ENCODE assay signal across 10 cellular contexts in the genomic region with DNA sequence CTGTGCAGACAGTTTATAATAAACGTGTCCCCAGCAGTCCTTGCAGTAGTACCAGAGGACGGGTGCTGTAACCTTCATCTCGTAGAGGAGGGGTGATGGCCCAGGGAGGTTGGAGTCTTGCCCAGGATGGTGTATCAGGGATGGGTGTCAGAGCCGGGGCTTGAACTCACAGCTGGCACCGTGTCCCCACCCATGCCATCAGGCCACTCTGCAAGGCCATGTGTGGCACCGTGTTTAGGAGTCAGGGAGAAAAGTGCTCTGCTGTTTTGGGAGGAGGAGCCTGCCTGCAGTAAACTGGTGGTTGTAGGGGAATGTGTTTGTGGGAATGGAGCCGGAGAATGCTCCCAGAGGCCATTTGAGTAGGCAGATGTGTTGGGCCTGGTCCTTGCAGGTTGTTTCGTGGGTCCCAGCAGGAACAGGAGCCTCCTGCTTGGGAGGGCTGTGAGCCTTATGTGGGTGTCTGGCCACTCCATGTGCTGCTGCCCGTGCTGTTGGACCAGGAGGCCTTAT. TPM values are rescaled to one million over a fixed set of nuclear protein-coding genes. Genes with fewer than 3 reads are reported as not detected.
DNase-seq lines count a peak whose midpoint lies in the region; ATAC-seq and TF ChIP-seq lines count a peak whose summit lies in the region.
"Had no signal": no experiment of that assay in that cellular context is flagged by ENCODE, and none has a peak within 500 bp of the region (broad histone marks: within the 10 kb centered on the region; RNA-seq: fewer than 3 reads in every experiment).

No MANE protein-coding gene starts in this region.

- H3K4me3 ChIP-seq in heart left ventricle (peak overlapping the region in 9 of 12 donors; percentile 43 to 74 (median 64)), adipocyte (ENCODE audit: low read length) (peak overlapping the region; percentile 87)

- H3K4me1 ChIP-seq in heart left ventricle = peaks cover 0 to 51% (median 13%) of the 10 kb centered on the region in 12 donors
- peaks cover 28% of the 10 kb centered on the region for H3K4me1 ChIP-seq in adipocyte (ENCODE audit: control insufficient read depth, insufficient read depth, low read length)

- no peak for TF ChIP-seq POLR2A in heart left ventricle (IDR thresholded peaks at IDR 0.05)

- H3K4me1 Mint-ChIP-seq in immature natural killer cell = peaks cover 9 to 10% of the 10 kb centered on the region in 2 donors
- H3K4me1 Mint-ChIP-seq in type B pancreatic cell (ENCODE audit: unreplicated experiment) = peaks cover 6% of the 10 kb centered on the region

- TF ChIP-seq CTCF in heart left ventricle (IDR thresholded peaks at IDR 0.05) = no peak
- no peak for TF ChIP-seq CTCF in type B pancreatic cell (conservative IDR thresholded peaks at IDR 0.05)

- H3K9me3 ChIP-seq in heart left ventricle (no peaks in the 10 kb centered on the region), adipocyte (ENCODE audit: control insufficient read depth, low read length) (no peaks in the 10 kb centered on the region)

- H3K9me3 Mint-ChIP-seq in immature natural killer cell = no peaks in the 10 kb centered on the region
- no peaks in the 10 kb centered on the region for H3K9me3 Mint-ChIP-seq in type B pancreatic cell

- H3K27me3 Mint-ChIP-seq in immature natural killer cell (ENCODE audit: low read depth in 3 of 3) = peaks cover 8 to 17% (median 14%) of the 10 kb centered on the region in 3 donors
- H3K27me3 Mint-ChIP-seq in type B pancreatic cell = peaks cover 34% of the 10 kb centered on the region

- intact Hi-C loops in heart left ventricle (cut with DNase I) (loop anchor here in 4 of 10 donors (5.0 kb wide), 1 partner anchor 51 kb away; the partner anchor contains the start of genes TTC19 (in 4 of the 4) and ZSWIM7 (in 4 of the 4)), Right ventricle myocardium superior (cut with DNase I) (loop anchor here (10.0 kb wide), 1 partner anchor 48 kb away; the partner anchor contains the start of genes TTC19 and ZSWIM7), head of caudate nucleus (cut with DNase I) (no loop called here)

- ATAC-seq in heart left ventricle (no peak), Right ventricle myocardium superior (ENCODE audit: poor library complexity) (no peak), GM18511 (IDR thresholded peaks at IDR 0.05; ENCODE audit: unreplicated experiment) (no peak)

- H3K9ac ChIP-seq in adipocyte (ENCODE audit: low read length) = peak overlapping the region; percentile 77

- 36 to 50% (median 46%) methylated on average over 9 of the region's 9 CpGs for WGBS in heart left ventricle, 4 donors

- DNase-seq in heart left ventricle (peak in 1 of 5 donors; percentile 39), Right ventricle myocardium superior (no peak), adipocyte (ENCODE audit: low read depth) (no peak), immature natural killer cell (no peak), type B pancreatic cell (ENCODE audit: extremely low spot score, unreplicated experiment) (no peak), head of caudate nucleus (no peak), GM19238 (ENCODE audit: insufficient read length, low spot score) (no peak)
- DNase-seq: NCI-H774 had no signal

- peaks cover 0 to 3% (median 0%) of the 10 kb centered on the region in 3 donors for H3K36me3 Mint-ChIP-seq in immature natural killer cell
- H3K36me3 Mint-ChIP-seq in type B pancreatic cell = no peaks in the 10 kb centered on the region

- H3K27ac ChIP-seq in heart left ventricle = peak overlapping the region in 8 of 12 donors; percentile 5 to 72 (median 48)
- H3K27ac ChIP-seq: C4-2B had no signal

- H3K36me3 ChIP-seq in heart left ventricle (no peaks in the 10 kb centered on the region), adipocyte (ENCODE audit: control insufficient read depth, insufficient read depth, low read length, severe bottlenecking) (no peaks in the 10 kb centered on the region)

- H3K27me3 ChIP-seq in heart left ventricle (peaks cover 0 to 15% (median 0%) of the 10 kb centered on the region in 9 donors), adipocyte (replicated peaks; ENCODE audit: control insufficient read depth, insufficient read depth, low read length) (no peaks in the 10 kb centered on the region)

- no peak overlapping the region for H3K27ac Mint-ChIP-seq in immature natural killer cell
- no peak overlapping the region for H3K27ac Mint-ChIP-seq in type B pancreatic cell

- peak overlapping the region in 4 of 5 donors; percentile 50 to 69 (median 62) for H3K4me3 Mint-ChIP-seq in immature natural killer cell
- H3K4me3 Mint-ChIP-seq in type B pancreatic cell = peak overlapping the region; percentile 84

RNA-seq across cellular contexts. Expression of gene ADORA2B, which starts 1.7 kb away (rescaled TPM):
- total RNA-seq in heart left ventricle (1 to 10 TPM in 4 of 9 donors, under 1 TPM in 5; 0.65 to 3.1 (median 0.95) TPM), Right ventricle myocardium superior (0.46 TPM), type B pancreatic cell (ENCODE audit: low replicate concordance) (2.0 and 4.0 TPM in 2 replicates)
- polyA plus RNA-seq in heart left ventricle (under 1 TPM; 0.61 to 0.68 TPM), immature natural killer cell (1 to 10 TPM in 2 of 3 donors, under 1 TPM in 1; 0.96 to 1.6 (median 1.3) TPM)

RNA-seq across cellular contexts. Expression of gene ZSWIM7, which starts 52.8 kb away (rescaled TPM):
- total RNA-seq in heart left ventricle (10 to 100 TPM; 15.3 to 41.8 (median 31.4) TPM), Right ventricle myocardium superior (21.0 TPM), type B pancreatic cell (ENCODE audit: low replicate concordance) (20.7 and 26.4 TPM in 2 replicates)
- polyA plus RNA-seq in heart left ventricle (10 to 100 TPM; 35.7 to 47.3 TPM), immature natural killer cell (10 to 100 TPM; 47.0 to 67.8 (median 67.6) TPM)

RNA-seq across cellular contexts. Expression of gene TTC19, which starts 53.0 kb away (rescaled TPM):
- total RNA-seq in heart left ventricle (10 to 100 TPM; 23.3 to 47.0 (median 29.0) TPM), Right ventricle myocardium superior (19.0 TPM), type B pancreatic cell (ENCODE audit: low replicate concordance) (43.3 and 46.3 TPM in 2 replicates)
- polyA plus RNA-seq in heart left ventricle (10 to 100 TPM; 10.3 to 28.6 TPM), immature natural killer cell (10 to 100 TPM; 37.1 to 64.6 (median 38.1) TPM)
